In genomic region chr16:11621920-11622651, GRCh38 we compare ENCODE assay signal across 8 cellular contexts. TPM values are rescaled to one million over a fixed set of nuclear protein-coding genes. Genes with fewer than 3 reads are reported as not detected.
DNase-seq lines count a peak whose midpoint lies in the region; ATAC-seq and TF ChIP-seq lines count a peak whose summit lies in the region.

No MANE protein-coding gene starts in this region.

- H3K4me1 Mint-ChIP-seq in dendritic cell treated with granulocyte-macrophage colony-stimulating factor and Interleukin-4, amounts not matched to agents 40 ng/mL and 50 ng/mL, for 4 days (ENCODE audit: low read depth), result peaks cover 68% of the 10 kb centered on the region

- no peak for TF ChIP-seq POLR2A in sigmoid colon (IDR thresholded peaks at IDR 0.05)

- H3K27me3 ChIP-seq in sigmoid colon, result no peaks in the 10 kb centered on the region

- 31 to 74% methylated on average over 19 of the region's 19 CpGs for WGBS in sigmoid colon, 2 donors

- H3K4me3 ChIP-seq in WI38 (ENCODE audit: low read depth, low read length), result peak overlapping the region; percentile 41
- H3K4me3 ChIP-seq in sigmoid colon, result peak overlapping the region in 3 of 4 donors; percentile 17 to 34 (median 18)

- H3K36me3 ChIP-seq in sigmoid colon, result no peaks in the 10 kb centered on the region

- peak overlapping the region; percentile 44 for H3K4me3 Mint-ChIP-seq in dendritic cell treated with granulocyte-macrophage colony-stimulating factor and Interleukin-4, amounts not matched to agents 40 ng/mL and 50 ng/mL, for 4 days

- peaks cover 0 to 13% (median 4%) of the 10 kb centered on the region in 4 donors for H3K4me1 ChIP-seq in sigmoid colon

- H3K9me3 Mint-ChIP-seq in dendritic cell treated with granulocyte-macrophage colony-stimulating factor and Interleukin-4, amounts not matched to agents 40 ng/mL and 50 ng/mL, for 4 days, result peaks cover 9% of the 10 kb centered on the region

- H3K27ac Mint-ChIP-seq in dendritic cell treated with granulocyte-macrophage colony-stimulating factor and Interleukin-4, amounts not matched to agents 40 ng/mL and 50 ng/mL, for 4 days, result peak overlapping the region; percentile 82

- peaks cover 6% of the 10 kb centered on the region for H3K36me3 Mint-ChIP-seq in dendritic cell treated with granulocyte-macrophage colony-stimulating factor and Interleukin-4, amounts not matched to agents 40 ng/mL and 50 ng/mL, for 4 days (ENCODE audit: low read depth)

- ATAC-seq in GM18867 (IDR thresholded peaks at IDR 0.05; ENCODE audit: unreplicated experiment) (peak; percentile 42), GM18861 (IDR thresholded peaks at IDR 0.05; ENCODE audit: unreplicated experiment) (no peak)

- TF ChIP-seq CTCF in WI38 (IDR thresholded peaks at IDR 0.05; ENCODE audit: low read depth, low read length), result no peak
- TF ChIP-seq CTCF in sigmoid colon (IDR thresholded peaks at IDR 0.05), result no peak

- intact Hi-C loops in dendritic cell treated with granulocyte-macrophage colony-stimulating factor and Interleukin-4, amounts not matched to agents 40 ng/mL and 50 ng/mL, for 4 days (cut with micrococcal nuclease), result no loop called here
- intact Hi-C loops in sigmoid colon (cut with DNase I), result no loop called here

- DNase-seq in sigmoid colon (no peak), NCI-H2196 treated with DMSO at 0.1 percent for 48 hours (lab: John Stamatoyannopoulos, UW; ENCODE audit: unreplicated experiment) (no peak), midbrain (lab: John Stamatoyannopoulos, UW) (no peak), NCI-H1930 (lab: John Stamatoyannopoulos, UW) (no peak)

- H3K9me3 ChIP-seq in sigmoid colon, result no peaks in the 10 kb centered on the region

- no peaks in the 10 kb centered on the region for H3K27me3 Mint-ChIP-seq in dendritic cell treated with granulocyte-macrophage colony-stimulating factor and Interleukin-4, amounts not matched to agents 40 ng/mL and 50 ng/mL, for 4 days

- no peak for TF ChIP-seq EP300 in sigmoid colon (IDR thresholded peaks at IDR 0.05)

- H3K27ac ChIP-seq in sigmoid colon, result peak overlapping the region; percentile 38 to 65 (median 43)

RNA-seq across cellular contexts. Expression of gene LITAF, which starts 35.4 kb away (rescaled TPM):
- total RNA-seq in sigmoid colon, result 10 to 100 TPM; 20.6 to 55.1 (median 39.9) TPM
- 100 to 1,000 TPM; 176 to 307 (median 195) TPM for polyA plus RNA-seq in sigmoid colon

RNA-seq across cellular contexts. Expression of gene SNN, which starts 46.2 kb away (rescaled TPM):
- 10 to 100 TPM; 10.8 to 15.3 (median 13.5) TPM for total RNA-seq in sigmoid colon
- 10 to 100 TPM in 1 of 3 donors, 1 to 10 TPM in 2; 5.1 to 14.4 (median 6.0) TPM for polyA plus RNA-seq in sigmoid colon
